Comparison of ENCODE assay signal across 7 cellular contexts in the genomic region with DNA sequence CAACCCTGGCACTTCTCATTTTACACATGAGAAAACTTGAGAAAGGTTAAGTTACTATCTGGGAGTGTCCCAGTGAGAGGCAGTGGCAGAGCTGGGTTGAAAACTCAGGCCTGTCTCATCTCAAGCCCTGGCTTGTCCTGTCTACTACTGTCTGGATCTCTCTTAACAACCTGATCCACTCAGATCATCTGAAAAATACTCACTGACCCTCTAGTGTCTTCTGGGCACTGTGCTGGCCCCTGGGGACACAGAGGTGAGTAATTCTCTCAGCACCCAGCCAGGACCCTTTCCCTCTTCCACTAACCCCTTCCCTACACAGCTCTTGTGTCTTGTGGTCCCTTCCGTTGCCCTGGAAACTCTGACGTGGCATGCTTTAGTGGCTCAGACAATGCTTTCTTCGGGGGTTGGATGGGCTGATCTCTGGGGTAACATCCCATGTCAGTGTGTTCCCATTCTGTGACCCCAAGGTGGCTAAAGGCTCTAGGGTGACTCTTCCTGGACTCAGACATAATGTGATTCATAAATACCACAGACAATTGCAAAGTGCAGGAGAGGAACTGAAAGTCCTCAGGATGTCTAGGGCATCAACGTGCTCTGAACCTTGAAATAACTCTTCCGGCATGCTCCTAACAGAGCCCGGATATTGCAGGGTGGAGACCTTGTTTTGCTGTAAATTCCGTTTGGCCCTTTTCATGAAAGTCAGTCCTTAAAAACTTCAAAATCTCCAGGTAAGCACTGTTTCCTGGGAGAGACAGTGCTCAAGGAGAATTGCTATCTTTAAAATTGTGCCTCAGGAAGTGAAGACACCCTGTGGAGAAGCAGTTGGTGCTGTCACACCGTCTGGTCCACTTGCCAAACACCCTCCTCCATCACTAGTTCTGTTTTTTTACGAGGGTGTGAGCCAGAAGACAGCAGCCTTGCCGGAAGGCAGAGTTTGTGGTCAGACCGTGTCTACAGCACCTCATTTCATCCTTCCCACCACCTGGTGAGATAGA.
DNase-seq lines count a peak whose midpoint lies in the region; ATAC-seq lines count a peak whose summit lies in the region.

No MANE protein-coding gene starts in this region.

- DNase-seq in T-helper 2 cell (peak in 4 of 5 experiments; percentile 18 to 93 (median 62)), NCI-H345 treated with DMSO at 0.1 percent for 48 hours (lab: John Stamatoyannopoulos, UW; ENCODE audit: unreplicated experiment) (no peak), T1000 (lab: John Stamatoyannopoulos, UW) (no peak)
- DNase-seq in central memory CD4-positive, alpha-beta T cell = peak; percentile 90
- peak; percentile 66 for DNase-seq in stimulated activated CD4-positive, alpha-beta T cell treated with anti-CD3 and anti-CD28 coated beads, Interleukin-4, amount 100 ng/mL, for 24 hours

- ATAC-seq in GM19324 (IDR thresholded peaks at IDR 0.05; ENCODE audit: low FRiP score, unreplicated experiment) (peak; percentile 74), HG03108 (IDR thresholded peaks at IDR 0.05; ENCODE audit: unreplicated experiment) (peak; percentile 79)

Comparison
In these comparisons a context has a peak if more than half of its experiments do, and no peak if none do; other contexts are left out.
1. DNase-seq: peak in T-helper 2 cell (4 of 5), central memory CD4-positive, alpha-beta T cell (single experiment) and stimulated activated CD4-positive, alpha-beta T cell treated with anti-CD3 and anti-CD28 coated beads, Interleukin-4, amount 100 ng/mL, for 24 hours (single experiment); none in NCI-H345 treated with DMSO at 0.1 percent for 48 hours (single experiment) and T1000 (single experiment).